ENCODE assay signal across 8 cellular contexts in genomic region chr2:218282173-218282991, GRCh38. TPM values are rescaled to one million over a fixed set of nuclear protein-coding genes. Genes with fewer than 3 reads are reported as not detected.
A peak's percentile ranks its signal among the peaks of the same experiment; 100 is the strongest.
DNase-seq lines count a peak whose midpoint lies in the region; ATAC-seq lines count a peak whose summit lies in the region.

No MANE protein-coding gene starts in this region.

- H3K4me3 Mint-ChIP-seq in dendritic cell treated with granulocyte-macrophage colony-stimulating factor and Interleukin-4, amounts not matched to agents 40 ng/mL and 50 ng/mL, for 4 days: peak overlapping the region; percentile 39

- ATAC-seq in Right ventricle myocardium inferior: peak; percentile 4
- ATAC-seq in HG02588 (IDR thresholded peaks at IDR 0.05; ENCODE audit: unreplicated experiment): no peak

- peaks cover 38 to 60% of the 10 kb centered on the region in 2 donors for H3K4me1 ChIP-seq in muscle layer of duodenum (ENCODE audit: control insufficient read depth in 1 of 2, insufficient read depth in 2 of 2, low read length in 2 of 2)

- no peak for DNase-seq in Right ventricle myocardium inferior (ENCODE audit: missing footprints)
- no peak for DNase-seq in cardiac septum (ENCODE audit: low spot score)
- DNase-seq in DMS153 (lab: John Stamatoyannopoulos, UW): no peak
- no peak for DNase-seq in iPS-NIHi7 (ENCODE audit: extremely low spot score)
- DNase-seq in NCI-H82 (lab: John Stamatoyannopoulos, UW): no peak

- no peaks in the 10 kb centered on the region for H3K27me3 ChIP-seq in muscle layer of duodenum (ENCODE audit: low read depth, low read length)

- intact Hi-C loops in Right ventricle myocardium inferior (cut with DNase I): loop anchor here (10.0 kb wide), 1 partner anchor 282 kb away; the partner anchor contains the start of genes CNOT9 and USP37
- intact Hi-C loops in cardiac septum (cut with DNase I): no loop called here
- intact Hi-C loops in dendritic cell treated with granulocyte-macrophage colony-stimulating factor and Interleukin-4, amounts not matched to agents 40 ng/mL and 50 ng/mL, for 4 days (cut with micrococcal nuclease): no loop called here

- H3K9me3 ChIP-seq in muscle layer of duodenum (ENCODE audit: control insufficient read depth in 1 of 2, low read length in 2 of 2): no peaks in the 10 kb centered on the region

- peak overlapping the region in 1 of 2 donors; percentile 18 for H3K4me3 ChIP-seq in muscle layer of duodenum (ENCODE audit: low read depth in 1 of 2, low read length in 2 of 2)

- peaks cover 92% of the 10 kb centered on the region for H3K36me3 Mint-ChIP-seq in dendritic cell treated with granulocyte-macrophage colony-stimulating factor and Interleukin-4, amounts not matched to agents 40 ng/mL and 50 ng/mL, for 4 days (ENCODE audit: low read depth)

- peaks cover 38 to 56% of the 10 kb centered on the region in 2 donors for H3K36me3 ChIP-seq in muscle layer of duodenum (ENCODE audit: control insufficient read depth in 1 of 2, insufficient read depth in 2 of 2, low read length in 2 of 2)

- peak overlapping the region; percentile 45 for H3K27ac ChIP-seq in muscle layer of duodenum (ENCODE audit: low read length)

- H3K9me3 Mint-ChIP-seq in dendritic cell treated with granulocyte-macrophage colony-stimulating factor and Interleukin-4, amounts not matched to agents 40 ng/mL and 50 ng/mL, for 4 days: no peaks in the 10 kb centered on the region

- peaks cover 89% of the 10 kb centered on the region for H3K4me1 Mint-ChIP-seq in dendritic cell treated with granulocyte-macrophage colony-stimulating factor and Interleukin-4, amounts not matched to agents 40 ng/mL and 50 ng/mL, for 4 days (ENCODE audit: low read depth)

- H3K27me3 Mint-ChIP-seq in dendritic cell treated with granulocyte-macrophage colony-stimulating factor and Interleukin-4, amounts not matched to agents 40 ng/mL and 50 ng/mL, for 4 days: no peaks in the 10 kb centered on the region

- H3K27ac Mint-ChIP-seq in dendritic cell treated with granulocyte-macrophage colony-stimulating factor and Interleukin-4, amounts not matched to agents 40 ng/mL and 50 ng/mL, for 4 days: peak overlapping the region; percentile 99

RNA-seq across cellular contexts. Expression of gene TMBIM1, which starts 9.9 kb away (rescaled TPM):
- total RNA-seq in Right ventricle myocardium inferior (138 TPM), cardiac septum (143 TPM)

RNA-seq across cellular contexts. Expression of gene PNKD, which starts 12.1 kb away (rescaled TPM):
- 67.0 TPM for total RNA-seq in Right ventricle myocardium inferior
- 72.6 TPM for total RNA-seq in cardiac septum

RNA-seq across cellular contexts. Expression of gene AAMP, which starts 12.4 kb away (rescaled TPM):
- 50.6 TPM for total RNA-seq in Right ventricle myocardium inferior
- 56.3 TPM for total RNA-seq in cardiac septum

RNA-seq across cellular contexts. Expression of gene GPBAR1, which starts 21.6 kb away (rescaled TPM):
- total RNA-seq in Right ventricle myocardium inferior: 2.0 TPM
- total RNA-seq in cardiac septum: 1.2 TPM
